9 cellular contexts compared by ENCODE assay signal in the genomic region with DNA sequence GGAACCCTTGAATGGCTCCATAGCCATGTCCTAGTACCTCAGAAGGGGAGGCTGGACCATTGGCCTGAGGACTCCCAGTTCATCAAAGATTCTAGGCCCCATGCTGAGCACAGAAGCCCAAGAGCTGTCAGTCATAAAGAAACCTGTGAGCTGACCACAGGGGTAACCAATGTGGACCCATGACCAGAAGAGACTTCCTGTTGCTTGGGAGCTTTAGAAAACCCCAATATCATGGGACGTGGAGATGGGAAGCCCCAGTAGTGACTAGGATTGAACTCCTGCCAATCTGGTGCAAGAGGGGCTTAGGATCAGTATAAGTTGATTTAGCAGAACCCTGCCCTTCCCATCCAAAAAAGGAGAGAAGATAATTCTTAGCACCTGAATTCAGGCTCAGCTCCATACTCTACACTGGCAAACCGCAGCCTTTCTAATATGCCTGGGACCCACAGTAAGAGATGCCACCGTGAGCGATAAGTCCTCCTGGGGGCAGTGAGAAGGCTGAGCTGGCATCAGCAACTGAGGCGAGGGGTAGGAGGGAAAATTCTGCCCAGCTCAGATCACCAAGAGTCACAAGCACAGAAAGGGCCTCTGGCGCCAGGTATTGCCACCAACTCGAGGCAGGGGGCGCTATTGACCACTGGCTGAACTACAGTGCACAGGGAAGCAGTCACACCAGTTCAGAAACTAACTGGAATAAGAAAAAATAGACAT.
DNase-seq lines count a peak whose midpoint lies in the region; ATAC-seq, FAIRE-seq and TF ChIP-seq lines count a peak whose summit lies in the region.
"Had no signal": no experiment of that assay in that cellular context is flagged by ENCODE, and none has a peak within 500 bp of the region (broad histone marks: within the 10 kb centered on the region; RNA-seq: fewer than 3 reads in every experiment).

No MANE protein-coding gene starts in this region.

- H3K27me3 Mint-ChIP-seq in stimulated activated memory B cell treated with anti-CD40 and anti-IgM and Interleukin-4, amounts not matched to agents 10 μg/mL and 1 μg/mL and 100 μg/mL, for 72 hours: no peaks in the 10 kb centered on the region

- H3K27ac Mint-ChIP-seq in stimulated activated memory B cell treated with anti-CD40 and anti-IgM and Interleukin-4, amounts not matched to agents 10 μg/mL and 1 μg/mL and 100 μg/mL, for 72 hours: no peak overlapping the region

- DNase-seq in cardiac muscle cell (ENCODE audit: low read depth in 1 of 2, low spot score in 1 of 2) (peak; percentile 32 to 74), right atrium auricular region (ENCODE audit: low spot score) (no peak), HTR-8/SVneo (ENCODE audit: insufficient read length, low spot score) (peak; percentile 37), SW480 (ENCODE audit: low spot score) (peak; percentile 30), hepatic stellate cell (ENCODE audit: low spot score) (peak; percentile 22), DMS79 treated with DMSO at 0.1 percent for 48 hours (lab: John Stamatoyannopoulos, UW) (no peak)
- DNase-seq: left cardiac atrium had no signal

- H3K4me1 Mint-ChIP-seq in stimulated activated memory B cell treated with anti-CD40 and anti-IgM and Interleukin-4, amounts not matched to agents 10 μg/mL and 1 μg/mL and 100 μg/mL, for 72 hours: peaks cover 2% of the 10 kb centered on the region

- peak; percentile 84 for ATAC-seq in GM21786 (IDR thresholded peaks at IDR 0.05; ENCODE audit: unreplicated experiment)
- peak; percentile 68 for ATAC-seq in stimulated activated memory B cell treated with anti-CD40 and anti-IgM and Interleukin-4, amounts not matched to agents 10 μg/mL and 1 μg/mL and 100 μg/mL, for 72 hours

- no peak overlapping the region for H3K4me3 ChIP-seq in cardiac muscle cell
- no peak overlapping the region for H3K4me3 ChIP-seq in right atrium auricular region

- no peak for FAIRE-seq in HTR-8/SVneo (lab: Jason Lieb, UNC)

- H3K36me3 ChIP-seq in cardiac muscle cell: no peaks in the 10 kb centered on the region
- H3K36me3 ChIP-seq in right atrium auricular region: no peaks in the 10 kb centered on the region

- no peaks in the 10 kb centered on the region for H3K36me3 Mint-ChIP-seq in stimulated activated memory B cell treated with anti-CD40 and anti-IgM and Interleukin-4, amounts not matched to agents 10 μg/mL and 1 μg/mL and 100 μg/mL, for 72 hours

- H3K9me3 ChIP-seq in cardiac muscle cell (ENCODE audit: low read depth) (no peaks in the 10 kb centered on the region), right atrium auricular region (no peaks in the 10 kb centered on the region)

- TF ChIP-seq CTCF in cardiac muscle cell (IDR thresholded peaks at IDR 0.05; ENCODE audit: low read depth, low read length) (peak; percentile 56), right atrium auricular region (IDR thresholded peaks at IDR 0.05) (peak in 1 of 2 donors; percentile 43)

- H3K4me1 ChIP-seq in cardiac muscle cell (ENCODE audit: low read depth): no peaks in the 10 kb centered on the region
- no peaks in the 10 kb centered on the region for H3K4me1 ChIP-seq in right atrium auricular region

- H3K27me3 ChIP-seq in cardiac muscle cell (no peaks in the 10 kb centered on the region), right atrium auricular region (no peaks in the 10 kb centered on the region)

- no peak overlapping the region for H3K4me3 Mint-ChIP-seq in stimulated activated memory B cell treated with anti-CD40 and anti-IgM and Interleukin-4, amounts not matched to agents 10 μg/mL and 1 μg/mL and 100 μg/mL, for 72 hours

- H3K9me3 Mint-ChIP-seq in stimulated activated memory B cell treated with anti-CD40 and anti-IgM and Interleukin-4, amounts not matched to agents 10 μg/mL and 1 μg/mL and 100 μg/mL, for 72 hours: no peaks in the 10 kb centered on the region

- H3K27ac ChIP-seq in cardiac muscle cell: no peak overlapping the region
- H3K27ac ChIP-seq in right atrium auricular region: no peak overlapping the region

Comparison
In these comparisons a context has a peak if more than half of its experiments do, and no peak if none do; other contexts are left out.
1. DNase-seq: peak in cardiac muscle cell (2 of 2), HTR-8/SVneo (single experiment), SW480 (single experiment) and hepatic stellate cell (single experiment); none in right atrium auricular region (single experiment) and DMS79 treated with DMSO at 0.1 percent for 48 hours (single experiment).